1 cellular context compared by ENCODE assay signal in the genomic region with DNA sequence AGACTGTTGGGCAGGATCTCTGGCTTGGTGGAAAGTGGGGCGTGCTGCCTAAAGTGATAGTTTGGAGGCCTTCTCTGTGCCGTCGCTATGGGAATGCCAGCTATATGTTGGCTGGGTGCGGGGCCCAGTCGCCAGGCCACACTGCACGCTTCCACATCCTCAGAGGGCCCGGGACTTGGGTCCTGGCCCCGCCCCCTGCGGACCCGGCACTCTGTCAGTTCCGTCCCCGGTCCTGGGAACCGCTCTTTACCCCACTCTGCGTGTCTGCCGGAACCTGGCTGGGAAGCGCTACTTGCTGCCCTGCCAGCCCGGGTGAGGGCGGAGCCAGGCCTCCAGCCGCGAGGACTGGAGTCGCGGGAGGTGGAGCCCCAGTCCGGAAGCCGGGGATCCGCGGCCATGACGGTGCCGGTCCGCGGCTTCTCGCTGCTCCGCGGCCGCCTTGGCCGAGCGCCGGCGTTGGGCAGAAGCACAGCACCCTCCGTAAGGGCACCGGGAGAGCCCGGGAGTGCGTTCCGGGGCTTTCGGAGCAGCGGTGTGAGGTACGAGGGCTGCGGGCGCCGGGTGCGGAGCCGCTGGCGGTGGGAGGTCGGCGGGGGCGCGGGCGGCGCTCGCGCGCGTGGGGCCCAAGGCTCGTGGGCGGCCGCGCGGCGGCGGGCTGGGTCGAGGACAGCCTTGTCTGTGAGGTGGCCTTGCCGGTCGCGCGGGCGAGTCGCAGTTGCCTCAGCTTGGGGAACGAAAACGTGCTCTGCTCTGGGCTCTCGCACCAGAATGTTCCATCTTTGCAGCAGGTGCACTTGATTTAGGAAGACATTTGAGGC.
TF ChIP-seq lines count a peak whose summit lies in the region.

MTHFD2L (plus strand) TSS at position 376 of the 818 bp plus-strand sequence; CDS start at position 397, 21 bp downstream.

TF ChIP-seq in A549, 52 proteins besides CTCF, POLR2A, EP300 and RAD21 (continued from another document):
- TF ChIP-seq, protein P1, sequence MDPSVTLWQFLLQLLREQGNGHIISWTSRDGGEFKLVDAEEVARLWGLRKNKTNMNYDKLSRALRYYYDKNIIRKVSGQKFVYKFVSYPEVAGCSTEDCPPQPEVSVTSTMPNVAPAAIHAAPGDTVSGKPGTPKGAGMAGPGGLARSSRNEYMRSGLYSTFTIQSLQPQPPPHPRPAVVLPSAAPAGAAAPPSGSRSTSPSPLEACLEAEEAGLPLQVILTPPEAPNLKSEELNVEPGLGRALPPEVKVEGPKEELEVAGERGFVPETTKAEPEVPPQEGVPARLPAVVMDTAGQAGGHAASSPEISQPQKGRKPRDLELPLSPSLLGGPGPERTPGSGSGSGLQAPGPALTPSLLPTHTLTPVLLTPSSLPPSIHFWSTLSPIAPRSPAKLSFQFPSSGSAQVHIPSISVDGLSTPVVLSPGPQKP (IDR thresholded peaks at IDR 0.05; ENCODE audit: low read depth, low read length), result no peak
- TF ChIP-seq PHF8 (IDR thresholded peaks at IDR 0.05; ENCODE audit: borderline replicate concordance, low read depth) (peak; percentile 71; the same call in 1 of the 2 replicates), ZFP36 (IDR thresholded peaks at IDR 0.05; ENCODE audit: borderline replicate concordance, partially characterized antibody) (no peak), JUNB (IDR thresholded peaks at IDR 0.05) (no peak), ZNF302 (CRISPR knock-in tag; IDR thresholded peaks at IDR 0.05) (no peak)
